ENCODE assay signal across 30 cellular contexts in genomic region chr13:100315522-100315921, GRCh38.
DNase-seq lines count a peak whose midpoint lies in the region; ATAC-seq, FAIRE-seq and TF ChIP-seq lines count a peak whose summit lies in the region.
"Had no signal": no experiment of that assay in that cellular context is flagged by ENCODE, and none has a peak within 500 bp of the region (broad histone marks: within the 10 kb centered on the region; RNA-seq: fewer than 3 reads in every experiment).

No MANE protein-coding gene starts in this region.

- H3K9me3 ChIP-seq in CD4-positive, alpha-beta T cell (ENCODE audit: control insufficient read depth, low read length), result no peaks in the 10 kb centered on the region
- H3K9me3 ChIP-seq: ascending aorta, right atrium auricular region, testis had no signal

- H3K9me2 ChIP-seq in GM23338 (ENCODE audit: insufficient read depth), result no peaks in the 10 kb centered on the region

- no peak for TF ChIP-seq CTCF in GM10248 (IDR thresholded peaks at IDR 0.05; ENCODE audit: control extremely low read depth, extremely low read depth, low read depth, missing control alignments)
- no peak for TF ChIP-seq CTCF in GM23338 (conservative IDR thresholded peaks at IDR 0.05; ENCODE audit: low read depth in 2 of 2)
- TF ChIP-seq CTCF in CD4-positive, alpha-beta T cell (IDR thresholded peaks at IDR 0.05), result no peak

- peaks cover 27% of the 10 kb centered on the region for H3K36me3 Mint-ChIP-seq in GM23338 (ENCODE audit: low read depth)
- H3K36me3 Mint-ChIP-seq in CD4-positive, alpha-beta T cell (ENCODE audit: low read depth), result peaks cover 59% of the 10 kb centered on the region

- H3F3A ChIP-seq in GM23338 (replicated peaks; ENCODE audit: low read depth), result no peaks in the 10 kb centered on the region

- H3K27me3 Mint-ChIP-seq in GM23338 (ENCODE audit: insufficient read depth, low read depth, poor library complexity), result no peaks in the 10 kb centered on the region
- no peaks in the 10 kb centered on the region for H3K27me3 Mint-ChIP-seq in CD4-positive, alpha-beta T cell
- H3K27me3 Mint-ChIP-seq: activated CD8-positive, alpha-beta memory T cell treated with anti-CD3 and anti-CD28 coated beads, Interleukin-2, amount 10 ng/mL, durations not matched to agents 7 days and 5 days; activated naive CD8-positive, alpha-beta T cell treated with anti-CD3 and anti-CD28 coated beads, Interleukin-2, amount 10 ng/mL, durations not matched to agents 7 days and 5 days; IgD-negative memory B cell; stimulated activated naive CD8-positive, alpha-beta T cell treated with anti-CD3 and anti-CD28 coated beads, Interleukin-15, Interleukin-2, amounts not matched to agents 100 ng/mL and 50 ng/mL, for 24 hours had no signal

- no peaks in the 10 kb centered on the region for H4K20me1 ChIP-seq in GM23338 (replicated peaks; ENCODE audit: insufficient read depth)

- CTCF ChIA-PET in GM10248 (lab: Yijun Ruan, JAX), result no interaction called here
- CTCF ChIA-PET in CD4-positive, alpha-beta T cell (lab: Charles Lee), result no interaction called here

- no peak overlapping the region for H3K4me3 Mint-ChIP-seq in GM23338
- H3K4me3 Mint-ChIP-seq in CD4-positive, alpha-beta T cell, result no peak overlapping the region
- H3K4me3 Mint-ChIP-seq: activated CD8-positive, alpha-beta memory T cell treated with anti-CD3 and anti-CD28 coated beads, Interleukin-2, amount 10 ng/mL, durations not matched to agents 7 days and 5 days; activated naive CD8-positive, alpha-beta T cell treated with anti-CD3 and anti-CD28 coated beads, Interleukin-2, amount 10 ng/mL, durations not matched to agents 7 days and 5 days; activated T-cell treated with anti-CD3 and anti-CD28 coated beads, Interleukin-2, amount 50 U/mL, for 4 hours; IgD-negative memory B cell; neural progenitor cell; stimulated activated naive CD8-positive, alpha-beta T cell treated with anti-CD3 and anti-CD28 coated beads, Interleukin-15, Interleukin-2, amounts not matched to agents 100 ng/mL and 50 ng/mL, for 24 hours had no signal

- no peaks in the 10 kb centered on the region for H3K36me3 ChIP-seq in GM23338 (ENCODE audit: insufficient read depth)
- H3K36me3 ChIP-seq: neural progenitor cell, right atrium auricular region had no signal

- DNase-seq in GM10248 (ENCODE audit: extremely low spot score), result peak; percentile 15
- no peak for DNase-seq in GM23338 (ENCODE audit: low spot score)
- peak; percentile 53 for DNase-seq in NCI-H69 (lab: John Stamatoyannopoulos, UW)
- no peak for DNase-seq in left lobe of liver (ENCODE audit: low spot score)
- DNase-seq in RCC 7860 (ENCODE audit: low spot score), result no peak
- DNase-seq in CD4-positive, alpha-beta T cell, result no peak
- DNase-seq: activated CD4-positive, alpha-beta T cell treated with anti-CD3 and anti-CD28 coated beads, Interleukin-2, amount 50 U/mL, for 4 hours; activated CD8-positive, alpha-beta memory T cell treated with anti-CD3 and anti-CD28 coated beads, Interleukin-2, amount 10 ng/mL, durations not matched to agents 7 days and 5 days; activated gamma-delta T cell; activated naive CD8-positive, alpha-beta T cell treated with anti-CD3 and anti-CD28 coated beads, Interleukin-2, amount 10 ng/mL, durations not matched to agents 7 days and 5 days; activated T-cell treated with anti-CD3 and anti-CD28 coated beads, Interleukin-2, amount 50 U/mL, for 4 hours; effector memory CD4-positive, alpha-beta T cell; left lung; mesendoderm; NCI-H1092; NCI-H1694; NCI-H446 treated with DMSO at 0.1 percent for 48 hours; spleen; stimulated activated CD4-positive, alpha-beta T cell treated with anti-CD3 and anti-CD28 coated beads, Interleukin-2, amount 100 ng/mL, for 24 hours; testis had no signal

- ATAC-seq in GM23338 (peak; percentile 59), left lobe of liver (peak; percentile 14), GM19452 (IDR thresholded peaks at IDR 0.05; ENCODE audit: unreplicated experiment) (no peak), HG02642 (IDR thresholded peaks at IDR 0.05; ENCODE audit: poor library complexity, unreplicated experiment) (no peak)
- ATAC-seq in CD4-positive, alpha-beta T cell (ENCODE audit: poor library complexity), result no peak
- ATAC-seq: activated CD8-positive, alpha-beta memory T cell treated with anti-CD3 and anti-CD28 coated beads, Interleukin-2, amount 10 ng/mL, durations not matched to agents 7 days and 5 days; activated T-cell treated with anti-CD3 and anti-CD28 coated beads, Interleukin-2, amount 50 U/mL, for 4 hours; left lung had no signal

- H3K79me2 ChIP-seq in GM23338 (replicated peaks; ENCODE audit: insufficient read depth), result no peaks in the 10 kb centered on the region
- H3K79me2 ChIP-seq: parathyroid adenoma had no signal

- H3K4me1 Mint-ChIP-seq in GM23338, result peaks cover 26% of the 10 kb centered on the region
- no peaks in the 10 kb centered on the region for H3K4me1 Mint-ChIP-seq in CD4-positive, alpha-beta T cell (ENCODE audit: low read depth)
- H3K4me1 Mint-ChIP-seq: activated CD8-positive, alpha-beta memory T cell treated with anti-CD3 and anti-CD28 coated beads, Interleukin-2, amount 10 ng/mL, durations not matched to agents 7 days and 5 days; activated naive CD8-positive, alpha-beta T cell treated with anti-CD3 and anti-CD28 coated beads, Interleukin-2, amount 10 ng/mL, durations not matched to agents 7 days and 5 days; IgD-negative memory B cell had no signal

- no peak overlapping the region for H3K4me2 ChIP-seq in GM23338
- H3K4me2 ChIP-seq: neural progenitor cell had no signal

- peaks cover 8% of the 10 kb centered on the region; the same call in 1 of the 2 replicates for H3K4me1 ChIP-seq in GM23338 (ENCODE audit: insufficient read depth)
- H3K4me1 ChIP-seq: ascending aorta, left lung, neural progenitor cell, parathyroid adenoma, right atrium auricular region, spleen, testis had no signal

- H2AFZ ChIP-seq in GM23338, result no peak overlapping the region
- H2AFZ ChIP-seq: neural progenitor cell, parathyroid adenoma had no signal

- no peak overlapping the region for H3K27ac Mint-ChIP-seq in GM23338
- no peak overlapping the region for H3K27ac Mint-ChIP-seq in CD4-positive, alpha-beta T cell
- H3K27ac Mint-ChIP-seq: activated CD8-positive, alpha-beta memory T cell treated with anti-CD3 and anti-CD28 coated beads, Interleukin-2, amount 10 ng/mL, durations not matched to agents 7 days and 5 days; activated naive CD8-positive, alpha-beta T cell treated with anti-CD3 and anti-CD28 coated beads, Interleukin-2, amount 10 ng/mL, durations not matched to agents 7 days and 5 days; IgD-negative memory B cell; neural progenitor cell; stimulated activated naive CD8-positive, alpha-beta T cell treated with anti-CD3 and anti-CD28 coated beads, Interleukin-15, Interleukin-2, amounts not matched to agents 100 ng/mL and 50 ng/mL, for 24 hours had no signal

- H3K27ac ChIP-seq in GM23338 (ENCODE audit: low read depth), result no peak overlapping the region
- H3K27ac ChIP-seq in CD4-positive, alpha-beta T cell (ENCODE audit: low read depth, low read length), result no peak overlapping the region
- H3K27ac ChIP-seq: ascending aorta, coronary artery, left lung, neural progenitor cell, parathyroid adenoma, right atrium auricular region, spleen, testis had no signal

- FAIRE-seq in RCC 7860 (lab: Jason Lieb, UNC), result no peak
- FAIRE-seq: D721Med had no signal

- peaks cover 13% of the 10 kb centered on the region; the same call in 2 of the 3 replicates for H3K9me3 Mint-ChIP-seq in GM23338
- H3K9me3 Mint-ChIP-seq in CD4-positive, alpha-beta T cell, result peaks cover 2% of the 10 kb centered on the region

- POLR2A ChIA-PET in GM10248 (lab: Yijun Ruan, JAX), result no interaction called here
- POLR2A ChIA-PET in CD4-positive, alpha-beta T cell (lab: Charles Lee), result no interaction called here

- H3K27me3 ChIP-seq in GM23338 (ENCODE audit: insufficient read depth), result no peaks in the 10 kb centered on the region
- H3K27me3 ChIP-seq in CD4-positive, alpha-beta T cell (ENCODE audit: control insufficient read depth, insufficient read depth, low read length), result no peaks in the 10 kb centered on the region
- H3K27me3 ChIP-seq: ascending aorta, left lung, neural progenitor cell, right atrium auricular region, spleen, testis had no signal

- no peak overlapping the region for H3K4me3 ChIP-seq in GM23338
- H3K4me3 ChIP-seq: ascending aorta, coronary artery, left lung, neural progenitor cell, right atrium auricular region, spleen, testis had no signal

- intact Hi-C loops in CD4-positive, alpha-beta T cell (cut with DNase I, micrococcal nuclease), result no loop called here

TF ChIP-seq in GM23338, 12 proteins besides CTCF, POLR2A, EP300 and RAD21 (continues in another document):
- no peak for TF ChIP-seq CREB1 (CRISPR knock-in tag; IDR thresholded peaks at IDR 0.05; ENCODE audit: low read depth)
- TF ChIP-seq POLR2AphosphoS5 (IDR thresholded peaks at IDR 0.05; ENCODE audit: low read depth), result no peak
- TF ChIP-seq ZNF331 (CRISPR knock-in tag; IDR thresholded peaks at IDR 0.05; ENCODE audit: low read depth), result no peak
- no peak for TF ChIP-seq EZH2 (IDR thresholded peaks at IDR 0.05; ENCODE audit: low read depth, unreplicated experiment)
- no peak for TF ChIP-seq JUNB (IDR thresholded peaks at IDR 0.05; ENCODE audit: unreplicated experiment)
- TF ChIP-seq ZNF114 (CRISPR knock-in tag; IDR thresholded peaks at IDR 0.05), result no peak

Comparison
In these comparisons a context has a peak if more than half of its experiments do, and no peak if none do; other contexts are left out.
1. DNase-seq: peak in GM10248 (single experiment) and NCI-H69 (single experiment); none in GM23338 (single experiment), left lobe of liver (single experiment), RCC 7860 (single experiment) and CD4-positive, alpha-beta T cell (0 of 10).
2. ATAC-seq: peak in GM23338 (single experiment) and left lobe of liver (single experiment); none in GM19452 (single experiment), HG02642 (single experiment) and CD4-positive, alpha-beta T cell (single experiment).